Comparison of ENCODE assay signal across 1 cellular context in genomic region chr3:120496278-120496975, GRCh38.
A peak's percentile ranks its signal among the peaks of the same experiment; 100 is the strongest.
TF ChIP-seq lines count a peak whose summit lies in the region.

No MANE protein-coding gene starts in this region.

TF ChIP-seq in HEK293, 187 proteins besides CTCF, POLR2A, EP300 and RAD21 (continued from another document):
- TF ChIP-seq KLF17 (tag by site-specific recombination; IDR thresholded peaks at IDR 0.05) = no peak
- TF ChIP-seq ZNF449 (tag by site-specific recombination; IDR thresholded peaks at IDR 0.05) = peak; percentile 85
- TF ChIP-seq ZNF792 (tag by site-specific recombination; IDR thresholded peaks at IDR 0.05) = no peak
- peak; percentile 58 for TF ChIP-seq SETDB1 (IDR thresholded peaks at IDR 0.05; ENCODE audit: insufficient read length, low read length)
- no peak for TF ChIP-seq MYNN (tag by site-specific recombination; IDR thresholded peaks at IDR 0.05; ENCODE audit: borderline replicate concordance)
